29 cellular contexts compared by ENCODE assay signal in genomic region chr10:124004372-124004928, GRCh38.
A peak's percentile ranks its signal among the peaks of the same experiment; 100 is the strongest.
DNase-seq lines count a peak whose midpoint lies in the region; TF ChIP-seq lines count a peak whose summit lies in the region.
"Had no signal": no experiment of that assay in that cellular context is flagged by ENCODE, and none has a peak within 500 bp of the region (broad histone marks: within the 10 kb centered on the region; RNA-seq: fewer than 3 reads in every experiment).

No MANE protein-coding gene starts in this region.

- DNase-seq in breast epithelium (ENCODE audit: low spot score in 2 of 2) (peak; percentile 7 to 22), MCF 10A (ENCODE audit: unreplicated experiment) (no peak), esophagus muscularis mucosa (ENCODE audit: extremely low spot score) (no peak), vagina (ENCODE audit: extremely low spot score in 2 of 2) (peak; percentile 72 to 94), HCEC 1CT (no peak), AML-193 (lab: John Stamatoyannopoulos, UW) (no peak), KG1 (lab: John Stamatoyannopoulos, UW) (no peak)
- DNase-seq: ACHN; activated B cell treated with CpG ODN at 0.5 μM for 24 hours; activated CD4-positive, alpha-beta T cell treated with anti-CD3 and anti-CD28 coated beads, Interleukin-2, amount 50 U/mL, for 48 hours; activated naive CD4-positive, alpha-beta T cell; activated T-cell treated with anti-CD3 and anti-CD28 coated beads, Interleukin-2, amount 50 U/mL, for 1 hour; C1 segment of cervical spinal cord; DMS79 treated with DMSO at 0.1 percent for 48 hours; effector memory CD4-positive, alpha-beta T cell; foreskin keratinocyte; NCI-H1436; NCI-H446 treated with DMSO at 0.1 percent for 48 hours; OCI-M1; stimulated activated CD4-positive, alpha-beta T cell treated with anti-CD3 and anti-CD28 coated beads, Interleukin-1b, Interleukin-23, amount 100 ng/mL, for 48 hours; SW 1271; T1000; testis; uterus had no signal

- H3K36me3 ChIP-seq in breast epithelium (no peaks in the 10 kb centered on the region), esophagus muscularis mucosa (peaks cover 0 to 24% (median 0%) of the 10 kb centered on the region in 4 donors), neutrophil (peaks cover 86% of the 10 kb centered on the region), vagina (no peaks in the 10 kb centered on the region)
- H3K36me3 ChIP-seq: uterus had no signal

- TF ChIP-seq POLR2A in breast epithelium (IDR thresholded peaks at IDR 0.05) (no peak), esophagus muscularis mucosa (IDR thresholded peaks at IDR 0.05; ENCODE audit: low read depth) (no peak), vagina (IDR thresholded peaks at IDR 0.05) (no peak)

- no peaks in the 10 kb centered on the region for H3K9me3 Mint-ChIP-seq in MCF 10A (ENCODE audit: unreplicated experiment)
- H3K9me3 Mint-ChIP-seq: activated B cell treated with CpG ODN at 0.5 μM for 24 hours had no signal

- CTCF ChIA-PET in MCF 10A (lab: Yijun Ruan, JAX) = interaction anchor here (0.8 to 3.6 kb wide), 4 partner anchors 9 to 741 kb away, joined by 3 to 20 read pairs (median 3); no protein-coding TSS in a partner anchor

- no peak overlapping the region for H3K27ac ChIP-seq in breast epithelium
- peak overlapping the region; percentile 91 to 95 (median 92) for H3K27ac ChIP-seq in esophagus muscularis mucosa (replicated peaks in 1 of 4)
- H3K27ac ChIP-seq in neutrophil = peak overlapping the region; percentile 95
- H3K27ac ChIP-seq in vagina = no peak overlapping the region
- H3K27ac ChIP-seq: foreskin keratinocyte, hepatocyte, HL-60, psoas muscle, skin epidermis, testis, uterus had no signal

- 73% methylated on average over 3 of the region's 6 CpGs for WGBS in esophagus muscularis mucosa

- H3K9me3 ChIP-seq in breast epithelium (no peaks in the 10 kb centered on the region), esophagus muscularis mucosa (no peaks in the 10 kb centered on the region), neutrophil (no peaks in the 10 kb centered on the region), vagina (no peaks in the 10 kb centered on the region)
- H3K9me3 ChIP-seq: psoas muscle, testis, uterus had no signal

- no peak for TF ChIP-seq EP300 in esophagus muscularis mucosa (IDR thresholded peaks at IDR 0.05)

- no peak overlapping the region for H3K4me3 Mint-ChIP-seq in MCF 10A (ENCODE audit: unreplicated experiment)
- H3K4me3 Mint-ChIP-seq: activated B cell treated with CpG ODN at 0.5 μM for 24 hours had no signal

- H3K27me3 Mint-ChIP-seq in MCF 10A (ENCODE audit: insufficient read depth, unreplicated experiment) = no peaks in the 10 kb centered on the region
- H3K27me3 Mint-ChIP-seq: activated B cell treated with CpG ODN at 0.5 μM for 24 hours had no signal

- intact Hi-C loops in breast epithelium (cut with DNase I; ENCODE audit: low total_unique reads) = no loop called here
- intact Hi-C loops in MCF 10A (cut with micrococcal nuclease) = no loop called here
- intact Hi-C loops in esophagus muscularis mucosa (cut with DNase I) = no loop called here
- intact Hi-C loops in vagina (cut with DNase I) = no loop called here

- H3K4me3 ChIP-seq in breast epithelium (no peak overlapping the region), esophagus muscularis mucosa (no peak overlapping the region), neutrophil (ENCODE audit: low read depth in 1 of 2, low read length in 1 of 2) (no peak overlapping the region), vagina (no peak overlapping the region)
- H3K4me3 ChIP-seq: hepatocyte, psoas muscle, skin epidermis, testis, uterus had no signal

- H3K4me1 Mint-ChIP-seq in MCF 10A (ENCODE audit: insufficient read depth, unreplicated experiment) = peaks cover 23% of the 10 kb centered on the region
- H3K4me1 Mint-ChIP-seq: activated B cell treated with CpG ODN at 0.5 μM for 24 hours had no signal

- TF ChIP-seq CTCF in breast epithelium (IDR thresholded peaks at IDR 0.05) (no peak), MCF 10A (IDR thresholded peaks at IDR 0.05; ENCODE audit: unreplicated experiment) (no peak), esophagus muscularis mucosa (IDR thresholded peaks at IDR 0.05) (no peak), neutrophil (IDR thresholded peaks at IDR 0.05) (no peak), vagina (IDR thresholded peaks at IDR 0.05) (no peak)

- no TSS peak for BruUV-seq in MCF 10A (replicated peaks; lab: Mats Ljungman, UMichigan)

- H3K36me3 Mint-ChIP-seq in MCF 10A (ENCODE audit: insufficient read depth, unreplicated experiment) = peaks cover 34% of the 10 kb centered on the region

- POLR2A ChIA-PET in MCF 10A (lab: Yijun Ruan, JAX) = interaction anchor here (0.6 kb wide), 1 partner anchor 428 kb away, joined by 4 read pairs; no protein-coding TSS in a partner anchor

- H3K4me1 ChIP-seq in breast epithelium (no peaks in the 10 kb centered on the region), esophagus muscularis mucosa (peaks cover 7 to 67% (median 62%) of the 10 kb centered on the region in 4 donors), neutrophil (ENCODE audit: control insufficient read depth in 1 of 2, insufficient read depth in 1 of 2, low read depth in 1 of 2, low read length in 1 of 2) (peaks cover 25% of the 10 kb centered on the region in 2 experiments), vagina (no peaks in the 10 kb centered on the region)
- H3K4me1 ChIP-seq: foreskin keratinocyte, psoas muscle, uterus had no signal

- H3K27ac Mint-ChIP-seq in MCF 10A (ENCODE audit: low read depth, unreplicated experiment) = no peak overlapping the region
- H3K27ac Mint-ChIP-seq: activated B cell treated with CpG ODN at 0.5 μM for 24 hours had no signal

- H3K27me3 ChIP-seq in breast epithelium (no peaks in the 10 kb centered on the region), esophagus muscularis mucosa (no peaks in the 10 kb centered on the region), neutrophil (no peaks in the 10 kb centered on the region), vagina (no peaks in the 10 kb centered on the region)
- H3K27me3 ChIP-seq: foreskin keratinocyte, hepatocyte, testis, uterus had no signal

Comparison
In these comparisons a context has a peak if more than half of its experiments do, and no peak if none do; other contexts are left out.
1. DNase-seq: peak in breast epithelium (2 of 2) and vagina (2 of 2); none in MCF 10A (single experiment), esophagus muscularis mucosa (single experiment), HCEC 1CT (single experiment), AML-193 (0 of 2) and KG1 (single experiment).
2. H3K27ac ChIP-seq: peak in esophagus muscularis mucosa (4 of 4) and neutrophil (single experiment); none in breast epithelium (0 of 2) and vagina (single experiment).